Comparison of ENCODE assay signal across 33 cellular contexts in genomic region chr9:91787931-91788330, GRCh38.
"Had no signal": no experiment of that assay in that cellular context is flagged by ENCODE, and none has a peak within 500 bp of the region (broad histone marks: within the 10 kb centered on the region; RNA-seq: fewer than 3 reads in every experiment).

No MANE protein-coding gene starts in this region.

- H3K4me1 ChIP-seq: ascending aorta, body of pancreas, breast epithelium had no signal

- H3K27me3 ChIP-seq: adrenal gland, ascending aorta, body of pancreas, brain microvascular endothelial cell, breast epithelium, cardiac muscle cell had no signal

- H3K4me3 ChIP-seq: adrenal gland, ascending aorta, body of pancreas, breast epithelium, cardiac muscle cell had no signal

- ATAC-seq: activated naive CD4-positive, alpha-beta T cell treated with anti-CD3 and anti-CD28 coated beads, Interleukin-2, amount 50 U/mL, for 72 hours; activated naive CD8-positive, alpha-beta T cell treated with anti-CD3 and anti-CD28 coated beads, Interleukin-2, amount 50 U/mL, for 24 hours; activated T-cell treated with anti-CD3 and anti-CD28 coated beads, Interleukin-2, amount 50 U/mL, for 4 hours; activated T-cell treated with anti-CD3 and anti-CD28 coated beads, Interleukin-2, amount 50 U/mL, for 72 hours; activated T-helper 17 cell treated with anti-CD3 and anti-CD28 coated beads, Interleukin-2, amount 50 U/mL, for 72 hours; body of pancreas had no signal

- H3K9me3 ChIP-seq: adrenal gland, ascending aorta, body of pancreas, breast epithelium had no signal

- DNase-seq: activated effector memory CD4-positive, alpha-beta T cell treated with anti-CD3 and anti-CD28 coated beads, Interleukin-2, amount 50 U/mL, for 16 hours; activated effector memory CD4-positive, alpha-beta T cell treated with Interleukin-2 at 50 U/mL for 16 hours; activated gamma-delta T cell; activated gamma-delta T cell treated with Interleukin-2 at 50 U/mL for 16 hours; activated naive CD4-positive, alpha-beta T cell; activated naive CD4-positive, alpha-beta T cell treated with anti-CD3 and anti-CD28 coated beads for 36 hours; activated naive CD4-positive, alpha-beta T cell treated with anti-CD3 and anti-CD28 coated beads, Interleukin-2, amount 10 ng/mL, durations not matched to agents 7 days and 5 days; activated naive CD4-positive, alpha-beta T cell treated with anti-CD3 and anti-CD28 coated beads, Interleukin-2, amount 50 U/mL, for 16 hours; activated naive CD4-positive, alpha-beta T cell treated with Interleukin-2 at 50 U/mL for 16 hours; activated naive CD8-positive, alpha-beta T cell treated with anti-CD3 and anti-CD28 coated beads for 36 hours; activated naive CD8-positive, alpha-beta T cell treated with anti-CD3 and anti-CD28 coated beads, Interleukin-2, amount 10 ng/mL, durations not matched to agents 7 days and 5 days; activated naive CD8-positive, alpha-beta T cell treated with anti-CD3 and anti-CD28 coated beads, Interleukin-2, amount 50 U/mL, for 24 hours; activated T-cell treated with anti-CD3 and anti-CD28 coated beads, Interleukin-2, amount 50 U/mL, for 4 hours; activated T-cell treated with anti-CD3 and anti-CD28 coated beads, Interleukin-2, amount 50 U/mL, for 48 hours; activated T-cell treated with anti-CD3 and anti-CD28 coated beads, Interleukin-2, amount 50 U/mL, for 72 hours; amniotic stem cell; amygdala; anterior cingulate cortex; aorta; body of pancreas; brain microvascular endothelial cell; caudate nucleus; central memory CD4-positive, alpha-beta T cell; cerebellar nuclear complex had no signal

- FAIRE-seq: astrocyte, bronchial epithelial cell, colon had no signal

- H3K27ac ChIP-seq: adrenal gland, ascending aorta, body of pancreas, brain microvascular endothelial cell, breast epithelium, cardiac muscle cell had no signal

- H3K36me3 ChIP-seq: adrenal gland, ascending aorta, brain microvascular endothelial cell, breast epithelium, cardiac muscle cell had no signal
